In the genomic region with DNA sequence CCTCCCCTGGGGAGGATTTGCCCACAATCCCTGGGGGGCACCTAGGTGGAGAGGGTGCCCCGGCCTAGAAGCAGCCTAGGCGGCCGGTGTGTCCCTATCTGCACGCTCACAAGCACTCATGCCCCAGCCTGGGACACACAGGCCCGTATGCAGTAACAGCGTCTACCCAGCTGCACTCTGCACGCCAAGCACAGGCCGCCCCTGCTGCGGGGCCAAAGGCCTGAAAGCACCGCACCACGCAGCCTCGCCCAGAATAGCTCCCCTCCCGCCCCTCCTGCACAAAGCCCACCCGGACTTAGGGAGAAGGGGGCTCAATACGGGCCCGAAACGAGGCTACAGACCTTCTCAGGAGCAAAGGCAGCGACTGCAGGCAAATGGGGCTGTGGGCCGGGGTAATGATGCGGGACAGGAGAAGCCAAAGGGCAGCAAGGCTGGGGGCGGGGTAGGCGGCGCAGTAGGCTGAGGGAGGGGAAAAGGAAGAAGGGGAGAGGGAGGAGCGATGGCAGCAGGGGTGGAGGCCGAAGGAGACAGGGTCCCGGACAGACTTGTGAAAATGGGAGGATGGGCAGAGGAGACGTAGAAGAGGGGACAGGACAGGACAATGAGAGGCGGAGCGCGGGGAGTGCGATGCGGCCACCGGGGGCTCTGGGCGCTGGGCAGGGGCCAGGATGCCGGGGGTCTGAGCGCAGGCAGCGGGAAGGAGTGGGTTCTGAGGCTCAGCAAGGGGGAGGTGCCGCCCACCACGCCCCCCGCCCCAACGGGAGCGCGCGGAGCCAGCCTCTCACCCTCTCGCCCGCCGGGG, we compare ENCODE assay signal across 1 cellular context.
TF ChIP-seq lines count a peak whose summit lies in the region.

No MANE protein-coding gene starts in this region.

TF ChIP-seq in IMR-90, 13 proteins besides CTCF, POLR2A, EP300 and RAD21:
- no peak for TF ChIP-seq RFX5 (IDR thresholded peaks at IDR 0.05; ENCODE audit: low read depth, low read length)
- no peak for TF ChIP-seq CHD1 (IDR thresholded peaks at IDR 0.05; ENCODE audit: low read depth, low read length)
- no peak for TF ChIP-seq BHLHE40 (IDR thresholded peaks at IDR 0.05; ENCODE audit: low read depth, low read length)
- TF ChIP-seq, protein P1, sequence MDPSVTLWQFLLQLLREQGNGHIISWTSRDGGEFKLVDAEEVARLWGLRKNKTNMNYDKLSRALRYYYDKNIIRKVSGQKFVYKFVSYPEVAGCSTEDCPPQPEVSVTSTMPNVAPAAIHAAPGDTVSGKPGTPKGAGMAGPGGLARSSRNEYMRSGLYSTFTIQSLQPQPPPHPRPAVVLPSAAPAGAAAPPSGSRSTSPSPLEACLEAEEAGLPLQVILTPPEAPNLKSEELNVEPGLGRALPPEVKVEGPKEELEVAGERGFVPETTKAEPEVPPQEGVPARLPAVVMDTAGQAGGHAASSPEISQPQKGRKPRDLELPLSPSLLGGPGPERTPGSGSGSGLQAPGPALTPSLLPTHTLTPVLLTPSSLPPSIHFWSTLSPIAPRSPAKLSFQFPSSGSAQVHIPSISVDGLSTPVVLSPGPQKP (IDR thresholded peaks at IDR 0.05; ENCODE audit: borderline replicate concordance, low read depth, low read length) = no peak
- TF ChIP-seq RCOR1 (IDR thresholded peaks at IDR 0.05; ENCODE audit: insufficient replicate concordance, low read length) = no peak
- TF ChIP-seq MAFK (IDR thresholded peaks at IDR 0.05; ENCODE audit: low read depth, low read length) = no peak
- TF ChIP-seq MAZ (IDR thresholded peaks at IDR 0.05; ENCODE audit: borderline replicate concordance, low read depth, low read length) = no peak
- TF ChIP-seq CEBPB (IDR thresholded peaks at IDR 0.05; ENCODE audit: low read depth, low read length) = no peak
- no peak for TF ChIP-seq SMC3 (IDR thresholded peaks at IDR 0.05; ENCODE audit: low read depth, low read length)
- no peak for TF ChIP-seq MXI1 (IDR thresholded peaks at IDR 0.05; ENCODE audit: borderline replicate concordance, low read depth, low read length)
- no peak for TF ChIP-seq USF2 (IDR thresholded peaks at IDR 0.05; ENCODE audit: low read depth, low read length)
- no peak for TF ChIP-seq FOS (IDR thresholded peaks at IDR 0.05; ENCODE audit: low read depth, low read length)
- TF ChIP-seq NFE2L2 (IDR thresholded peaks at IDR 0.05; ENCODE audit: low read depth, low read length) = no peak
